10 cellular contexts compared by ENCODE assay signal in genomic region chr9:93317495-93318094, GRCh38.
"Had no signal": no experiment of that assay in that cellular context is flagged by ENCODE, and none has a peak within 500 bp of the region (broad histone marks: within the 10 kb centered on the region; RNA-seq: fewer than 3 reads in every experiment).

No MANE protein-coding gene starts in this region.

- H3K9me3 ChIP-seq: colonic mucosa, left ventricle myocardium inferior, upper lobe of left lung had no signal

- H3K4me3 ChIP-seq: colonic mucosa, left ventricle myocardium inferior, upper lobe of left lung had no signal

- DNase-seq: activated T-cell treated with anti-CD3 and anti-CD28 coated beads, Interleukin-2, amount 50 U/mL, for 24 hours; caudate nucleus; colonic mucosa; foreskin melanocyte; islet precursor cell; left ventricle myocardium inferior; mesendoderm; small intestine; T-helper 9 cell; upper lobe of left lung had no signal

- H3K36me3 ChIP-seq: colonic mucosa, upper lobe of left lung had no signal

- H3K27ac Mint-ChIP-seq: activated T-cell treated with anti-CD3 and anti-CD28 coated beads, Interleukin-2, amount 50 U/mL, for 24 hours had no signal

- FAIRE-seq: small intestine had no signal

- H3K4me3 Mint-ChIP-seq: activated T-cell treated with anti-CD3 and anti-CD28 coated beads, Interleukin-2, amount 50 U/mL, for 24 hours had no signal

- H3K27me3 ChIP-seq: colonic mucosa, upper lobe of left lung had no signal

- H3K27ac ChIP-seq: colonic mucosa, left ventricle myocardium inferior, upper lobe of left lung had no signal

- H3K9me3 Mint-ChIP-seq: activated T-cell treated with anti-CD3 and anti-CD28 coated beads, Interleukin-2, amount 50 U/mL, for 24 hours had no signal

- H3K4me1 ChIP-seq: left ventricle myocardium inferior had no signal
